ENCODE assay signal across 8 cellular contexts in the genomic region with DNA sequence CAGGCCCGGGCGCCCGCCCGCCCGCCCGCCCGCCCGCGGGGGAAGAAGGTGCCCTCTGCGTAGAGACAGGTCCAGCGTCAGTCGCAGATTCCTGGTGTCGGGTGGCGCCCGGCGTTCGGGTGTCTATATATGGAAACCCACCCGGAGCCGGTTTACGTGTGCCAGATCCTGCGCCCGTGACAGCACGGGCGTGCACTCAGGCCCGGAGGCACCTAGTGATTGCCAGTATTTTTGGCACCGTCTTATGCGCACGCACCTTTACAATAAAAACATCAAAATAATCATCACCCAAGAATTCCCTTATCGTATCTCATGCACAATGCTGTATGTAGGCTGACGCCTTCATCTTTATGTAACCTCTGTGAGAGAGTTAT. TPM values are rescaled to one million over a fixed set of nuclear protein-coding genes. Genes with fewer than 3 reads are reported as not detected.
DNase-seq lines count a peak whose midpoint lies in the region; ATAC-seq and TF ChIP-seq lines count a peak whose summit lies in the region.

No MANE protein-coding gene starts in this region.

- H3K18ac ChIP-seq in trophoblast cell (ENCODE audit: low read length), result no peak overlapping the region

- DNase-seq in ELR (ENCODE audit: low read depth) (peak; percentile 43), GM23248 (peak; percentile 55), NB4 (ENCODE audit: low read depth) (peak; percentile 33), heart right ventricle (peak; percentile 72 to 77), trophoblast cell (peak; percentile 58 to 77), mesenteric fat pad (ENCODE audit: low spot score) (no peak), DMS153 treated with DMSO at 0.1 percent for 48 hours (lab: John Stamatoyannopoulos, UW; ENCODE audit: unreplicated experiment) (no peak)

- no peak overlapping the region for H2BK12ac ChIP-seq in trophoblast cell (ENCODE audit: low read length)

- intact Hi-C loops in heart right ventricle (cut with DNase I), result loop anchor here in 1 of 10 donors (5.0 kb wide), 1 partner anchor 39 kb away; no protein-coding TSS in a partner anchor

- H4K8ac ChIP-seq in trophoblast cell (ENCODE audit: low read depth, low read length), result no peak overlapping the region

- no peaks in the 10 kb centered on the region for H3K36me3 Mint-ChIP-seq in activated naive CD4-positive, alpha-beta T cell treated with anti-CD3 and anti-CD28 coated beads, Interleukin-2, amount 50 U/mL, for 24 hours

- no peaks in the 10 kb centered on the region for H3F3A ChIP-seq in GM23248 (ENCODE audit: insufficient read depth)

- H4K20me1 ChIP-seq in GM23248 (ENCODE audit: insufficient read depth), result no peaks in the 10 kb centered on the region

- no peak for TF ChIP-seq POLR2A in NB4 (IDR thresholded peaks at IDR 0.05; ENCODE audit: extremely low read depth, insufficient read length)

- H3K27ac Mint-ChIP-seq in activated naive CD4-positive, alpha-beta T cell treated with anti-CD3 and anti-CD28 coated beads, Interleukin-2, amount 50 U/mL, for 24 hours, result no peak overlapping the region

- H2AK5ac ChIP-seq in trophoblast cell (ENCODE audit: low read length), result no peak overlapping the region

- no peaks in the 10 kb centered on the region for H3K79me2 ChIP-seq in GM23248 (ENCODE audit: insufficient read depth)
- H3K79me2 ChIP-seq in trophoblast cell (ENCODE audit: control insufficient read depth, insufficient read depth, low read length, poor library complexity), result peaks cover 5% of the 10 kb centered on the region

- H3K27me3 ChIP-seq in GM23248 (replicated peaks; ENCODE audit: insufficient read depth) (no peaks in the 10 kb centered on the region), heart right ventricle (peaks cover 0 to 45% (median 0%) of the 10 kb centered on the region in 7 donors), trophoblast cell (ENCODE audit: insufficient read depth, low read length) (no peaks in the 10 kb centered on the region)

- no peak overlapping the region for H4K12ac ChIP-seq in trophoblast cell (ENCODE audit: low read depth, low read length)

- H4K91ac ChIP-seq in trophoblast cell (ENCODE audit: low read depth, low read length), result no peak overlapping the region

- H3K9me2 ChIP-seq in GM23248 (ENCODE audit: insufficient read depth), result no peaks in the 10 kb centered on the region

- TF ChIP-seq CTCF in NB4 (IDR thresholded peaks at IDR 0.05; ENCODE audit: low read depth, low read length) (no peak), heart right ventricle (IDR thresholded peaks at IDR 0.05) (no peak)

- H3K27me3 Mint-ChIP-seq in activated naive CD4-positive, alpha-beta T cell treated with anti-CD3 and anti-CD28 coated beads, Interleukin-2, amount 50 U/mL, for 24 hours, result peaks cover 11% of the 10 kb centered on the region

- H3K36me3 ChIP-seq in GM23248 (ENCODE audit: low read depth), result no peaks in the 10 kb centered on the region
- peaks cover 0 to 41% (median 24%) of the 10 kb centered on the region in 9 donors for H3K36me3 ChIP-seq in heart right ventricle
- peaks cover 13 to 14% of the 10 kb centered on the region in 2 experiments for H3K36me3 ChIP-seq in trophoblast cell (ENCODE audit: control insufficient read depth in 1 of 2, insufficient read depth in 2 of 2, low read length in 2 of 2)

- no peak overlapping the region for H3K14ac ChIP-seq in trophoblast cell (ENCODE audit: low read length)

- in situ Hi-C loops in GM23248 (cut with MboI), result no loop called here

- H3K4me3 Mint-ChIP-seq in activated naive CD4-positive, alpha-beta T cell treated with anti-CD3 and anti-CD28 coated beads, Interleukin-2, amount 50 U/mL, for 24 hours, result peak overlapping the region; percentile 69

- H3K9me3 Mint-ChIP-seq in activated naive CD4-positive, alpha-beta T cell treated with anti-CD3 and anti-CD28 coated beads, Interleukin-2, amount 50 U/mL, for 24 hours, result no peaks in the 10 kb centered on the region

- H2AFZ ChIP-seq in GM23248, result peak overlapping the region; percentile 79
- H2AFZ ChIP-seq in trophoblast cell (ENCODE audit: insufficient read depth, low read length, poor library complexity), result no peak overlapping the region

- H3K4ac ChIP-seq in trophoblast cell (ENCODE audit: low read depth, low read length), result no peak overlapping the region

- no peaks in the 10 kb centered on the region; the same call in 1 of the 2 replicates for H3K4me1 ChIP-seq in GM23248 (ENCODE audit: insufficient read depth)
- H3K4me1 ChIP-seq in heart right ventricle, result peaks cover 0 to 58% (median 15%) of the 10 kb centered on the region in 9 donors
- peaks cover 3 to 7% of the 10 kb centered on the region in 2 experiments for H3K4me1 ChIP-seq in trophoblast cell (ENCODE audit: control insufficient read depth in 1 of 2, insufficient read depth in 2 of 2, low read length in 2 of 2)

- H2BK5ac ChIP-seq in trophoblast cell (ENCODE audit: low read depth, low read length, poor library complexity), result no peak overlapping the region

- no peak overlapping the region for H2BK120ac ChIP-seq in trophoblast cell (ENCODE audit: insufficient read depth, low read length, poor library complexity)

- H3K9me3 ChIP-seq in GM23248 (ENCODE audit: low read depth), result no peaks in the 10 kb centered on the region
- no peaks in the 10 kb centered on the region for H3K9me3 ChIP-seq in heart right ventricle
- H3K9me3 ChIP-seq in trophoblast cell (ENCODE audit: insufficient read depth, low read depth, low read length), result no peaks in the 10 kb centered on the region

- no peak overlapping the region for H3K23ac ChIP-seq in trophoblast cell (ENCODE audit: low read length)

- H3K27ac ChIP-seq in GM23248, result no peak overlapping the region
- peak overlapping the region; percentile 83 to 94 (median 92) for H3K27ac ChIP-seq in heart right ventricle
- no peak overlapping the region for H3K27ac ChIP-seq in trophoblast cell (ENCODE audit: low read depth, low read length)

- H3K4me1 Mint-ChIP-seq in activated naive CD4-positive, alpha-beta T cell treated with anti-CD3 and anti-CD28 coated beads, Interleukin-2, amount 50 U/mL, for 24 hours, result peaks cover 21% of the 10 kb centered on the region

- ATAC-seq in heart right ventricle, result peak; percentile 25 to 65 (median 46)

- H3K4me2 ChIP-seq in GM23248 (ENCODE audit: unreplicated experiment) (peak overlapping the region; percentile 53), trophoblast cell (ENCODE audit: low read length) (peak overlapping the region; percentile 82)

- H3K4me3 ChIP-seq in GM23248 (peak overlapping the region; percentile 90), NB4 (ENCODE audit: low read depth, low read length) (peak overlapping the region; percentile 56), heart right ventricle (peak overlapping the region; percentile 36 to 80 (median 66)), trophoblast cell (ENCODE audit: low read depth, low read length) (peak overlapping the region; percentile 85)

- 5 to 6% methylated on average over 17 to 21 of the region's 30 CpGs for WGBS in GM23248 (ENCODE audit: low coverage in 1 of 2, low lambda C conversion rate in 2 of 2, missing lambda C conversion rate in 2 of 2), 2 experiments
- 1 to 2% methylated on average over 26 to 30 of the region's 30 CpGs for WGBS in heart right ventricle, 2 donors
- WGBS in trophoblast cell (ENCODE audit: extremely low coverage, insufficient coverage, insufficient read length), result no CpG with 5 or more reads among the region's 30 CpGs

- H3K9ac ChIP-seq in GM23248, result peak overlapping the region; percentile 65
- no peak overlapping the region for H3K9ac ChIP-seq in trophoblast cell (ENCODE audit: low read length)

- H3K79me1 ChIP-seq in trophoblast cell (ENCODE audit: low read length), result peaks cover 8% of the 10 kb centered on the region

RNA-seq across cellular contexts. Expression of a gene that starts 0.5 kb away (rescaled TPM):
- 6.5 and 7.5 TPM in 2 replicates for total RNA-seq in GM23248 (2014; rRNA removed; shearing (Covaris generic))
- polyA plus RNA-seq in GM23248 (2016; fragmentation: Nextera tagmentation; extraction: Ambion mirVana), result 28.1 and 29.2 TPM in 2 replicates
- 1,000 to 10,000 TPM; 1,282 to 2,916 (median 1,803) TPM for total RNA-seq in heart right ventricle
- 1,000 to 10,000 TPM in 1 of 2 donors, 100 to 1,000 TPM in 1; 511 to 1,045 TPM for polyA plus RNA-seq in heart right ventricle
- polyA plus RNA-seq in trophoblast cell (2013), result 14.9 and 15.7 TPM in 2 replicates
- 20.9 TPM for total RNA-seq in mesenteric fat pad

Comparison
In these comparisons a context has a peak if more than half of its experiments do, and no peak if none do; other contexts are left out.
1. DNase-seq: peak in ELR (single experiment), GM23248 (single experiment), NB4 (single experiment), heart right ventricle (2 of 2) and trophoblast cell (2 of 2); none in mesenteric fat pad (single experiment) and DMS153 treated with DMSO at 0.1 percent for 48 hours (single experiment).
2. H3K27ac ChIP-seq: peak in heart right ventricle (10 of 10); none in GM23248 (single experiment) and trophoblast cell (single experiment).
3. RNA of a gene that starts 0.5 kb away (total RNA-seq): 1,282 to 2,916 TPM in heart right ventricle; 20.9 TPM in mesenteric fat pad (single experiment) and 6.5 to 7.5 TPM in GM23248; every median in the first group is over 10 times any median in the second.
4. Peak in every context shown above with its lines, with median percentiles within 50 percentile points of each other: H3K4me3 ChIP-seq.